ENCODE assay signal across 8 cellular contexts in the genomic region with DNA sequence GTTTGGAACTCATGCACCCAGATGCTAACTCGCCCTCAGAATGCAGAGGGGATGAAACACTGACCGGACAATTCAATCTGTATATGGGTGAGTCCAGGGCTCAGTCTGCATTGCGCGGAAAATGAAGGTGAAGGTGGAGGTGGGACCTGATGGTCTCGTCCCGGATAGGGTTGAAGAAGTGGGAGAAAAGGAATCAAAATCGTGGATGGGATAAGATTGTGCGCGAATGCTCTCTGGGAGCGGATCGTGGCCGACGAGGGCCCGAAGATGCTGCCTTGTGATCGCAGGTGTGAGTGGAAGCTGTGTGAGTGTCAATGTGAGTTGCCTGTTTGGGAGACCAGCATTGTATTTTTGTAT. TPM values are rescaled to one million over a fixed set of nuclear protein-coding genes. Genes with fewer than 3 reads are reported as not detected.
DNase-seq lines count a peak whose midpoint lies in the region; ATAC-seq and TF ChIP-seq lines count a peak whose summit lies in the region.

No MANE protein-coding gene starts in this region.

- 0 out of 2 replicates have a peak, but pooled peaks cover 5% of the 10 kb centered on the region for H3K36me3 ChIP-seq in SU-DHL-6 (ENCODE audit: low read length)

- H3K9me3 ChIP-seq in SU-DHL-6 (ENCODE audit: insufficient read depth, low read length) (peaks cover 31% of the 10 kb centered on the region; the same call in 1 of the 2 replicates), right cardiac atrium (ENCODE audit: control insufficient read depth, low read length) (no peaks in the 10 kb centered on the region)

- peak overlapping the region; percentile 75 for H3K9ac ChIP-seq in SU-DHL-6 (ENCODE audit: low read length)

- H3K4me1 Mint-ChIP-seq in activated CD4-positive, alpha-beta T cell treated with anti-CD3 and anti-CD28 coated beads, Interleukin-2, amount 10 ng/mL, durations not matched to agents 24 days and 14 days: peaks cover 21% of the 10 kb centered on the region
- peaks cover 25% of the 10 kb centered on the region for H3K4me1 Mint-ChIP-seq in stimulated activated naive CD8-positive, alpha-beta T cell treated with anti-CD3 and anti-CD28 coated beads, Interleukin-15, Interleukin-2, amounts not matched to agents 100 ng/mL and 50 ng/mL, for 24 hours (ENCODE audit: low read depth)

- H3K9me3 Mint-ChIP-seq in activated CD4-positive, alpha-beta T cell treated with anti-CD3 and anti-CD28 coated beads, Interleukin-2, amount 10 ng/mL, durations not matched to agents 24 days and 14 days: peaks cover 10% of the 10 kb centered on the region
- H3K9me3 Mint-ChIP-seq in stimulated activated naive CD8-positive, alpha-beta T cell treated with anti-CD3 and anti-CD28 coated beads, Interleukin-15, Interleukin-2, amounts not matched to agents 100 ng/mL and 50 ng/mL, for 24 hours: peaks cover 16% of the 10 kb centered on the region

- H4K20me1 ChIP-seq in SU-DHL-6 (ENCODE audit: low read depth, low read length): no peaks in the 10 kb centered on the region

- H3K4me1 ChIP-seq in right cardiac atrium (ENCODE audit: control insufficient read depth, insufficient read depth, low read length): no peaks in the 10 kb centered on the region

- peak overlapping the region; percentile 95 for H3K4me3 Mint-ChIP-seq in activated CD4-positive, alpha-beta T cell treated with anti-CD3 and anti-CD28 coated beads, Interleukin-2, amount 10 ng/mL, durations not matched to agents 24 days and 14 days
- peak overlapping the region; percentile 97 for H3K4me3 Mint-ChIP-seq in stimulated activated naive CD8-positive, alpha-beta T cell treated with anti-CD3 and anti-CD28 coated beads, Interleukin-15, Interleukin-2, amounts not matched to agents 100 ng/mL and 50 ng/mL, for 24 hours

- intact Hi-C loops in activated CD4-positive, alpha-beta T cell treated with anti-CD3 and anti-CD28 coated beads, Interleukin-2, amount 10 ng/mL, durations not matched to agents 24 days and 14 days (cut with micrococcal nuclease): loop anchor here (1.0 to 10.0 kb wide), 7 partner anchors 107 to 694 kb away; partner anchors contain the start of genes ZNF146, ZNF382, ZNF383 and ZNF461
- intact Hi-C loops in right cardiac atrium (cut with DNase I): no loop called here

- TF ChIP-seq CTCF in SU-DHL-6 (IDR thresholded peaks at IDR 0.05; ENCODE audit: insufficient read depth, low read length, poor library complexity, severe bottlenecking): no peak

- H3K27me3 ChIP-seq in SU-DHL-6 (ENCODE audit: low read length) (no peaks in the 10 kb centered on the region), right cardiac atrium (ENCODE audit: control insufficient read depth, insufficient read depth) (no peaks in the 10 kb centered on the region)

- DNase-seq in activated CD4-positive, alpha-beta T cell treated with anti-CD3 and anti-CD28 coated beads, Interleukin-2, amount 10 ng/mL, durations not matched to agents 24 days and 14 days: no peak
- no peak for DNase-seq in activated CD4-positive, alpha-beta T cell treated with anti-CD3 and anti-CD28 coated beads for 48 hours
- DNase-seq in right cardiac atrium (no peak), NCI-H1694 (lab: John Stamatoyannopoulos, UW) (no peak), GOT3 (lab: John Stamatoyannopoulos, UW) (no peak)
- DNase-seq in stimulated activated naive CD4-positive, alpha-beta T cell treated with Interleukin-2 at 50 U/mL for 16 hours (lab: John Stamatoyannopoulos, UW): no peak

- no peaks in the 10 kb centered on the region for H3F3A ChIP-seq in SU-DHL-6 (ENCODE audit: insufficient read depth)

- no peak for ATAC-seq in right cardiac atrium

- no peaks in the 10 kb centered on the region for H3K27me3 Mint-ChIP-seq in activated CD4-positive, alpha-beta T cell treated with anti-CD3 and anti-CD28 coated beads, Interleukin-2, amount 10 ng/mL, durations not matched to agents 24 days and 14 days
- no peaks in the 10 kb centered on the region for H3K27me3 Mint-ChIP-seq in stimulated activated naive CD8-positive, alpha-beta T cell treated with anti-CD3 and anti-CD28 coated beads, Interleukin-15, Interleukin-2, amounts not matched to agents 100 ng/mL and 50 ng/mL, for 24 hours

- H3K36me3 Mint-ChIP-seq in activated CD4-positive, alpha-beta T cell treated with anti-CD3 and anti-CD28 coated beads, Interleukin-2, amount 10 ng/mL, durations not matched to agents 24 days and 14 days (ENCODE audit: low read depth): peaks cover 42% of the 10 kb centered on the region
- H3K36me3 Mint-ChIP-seq in stimulated activated naive CD8-positive, alpha-beta T cell treated with anti-CD3 and anti-CD28 coated beads, Interleukin-15, Interleukin-2, amounts not matched to agents 100 ng/mL and 50 ng/mL, for 24 hours (ENCODE audit: low read depth): peaks cover 66% of the 10 kb centered on the region

- H3K4me3 ChIP-seq in SU-DHL-6 (ENCODE audit: insufficient read depth, low read length, poor library complexity, severe bottlenecking) (peak overlapping the region; percentile 58), right cardiac atrium (ENCODE audit: low read length) (peak overlapping the region; percentile 86)

- H3K27ac ChIP-seq in SU-DHL-6 (ENCODE audit: low read depth, low read length) (no peak overlapping the region), right cardiac atrium (ENCODE audit: low read length) (peak overlapping the region; percentile 39)

- peaks cover 22% of the 10 kb centered on the region for H3K79me2 ChIP-seq in SU-DHL-6 (ENCODE audit: insufficient read depth, low read length)

- H2AFZ ChIP-seq in SU-DHL-6 (ENCODE audit: low read depth, low read length, severe bottlenecking): peak overlapping the region; percentile 93

- H3K4me2 ChIP-seq in SU-DHL-6 (ENCODE audit: low read depth, low read length, poor library complexity, severe bottlenecking): peak overlapping the region; percentile 65

- H3K27ac Mint-ChIP-seq in activated CD4-positive, alpha-beta T cell treated with anti-CD3 and anti-CD28 coated beads, Interleukin-2, amount 10 ng/mL, durations not matched to agents 24 days and 14 days: peak overlapping the region; percentile 89
- peak overlapping the region; percentile 92 for H3K27ac Mint-ChIP-seq in stimulated activated naive CD8-positive, alpha-beta T cell treated with anti-CD3 and anti-CD28 coated beads, Interleukin-15, Interleukin-2, amounts not matched to agents 100 ng/mL and 50 ng/mL, for 24 hours

- H3K9me2 ChIP-seq in SU-DHL-6 (replicated peaks; ENCODE audit: insufficient read depth, low read length): no peaks in the 10 kb centered on the region

- WGBS in right cardiac atrium: 2% methylated on average over 15 of the region's 15 CpGs

RNA-seq across cellular contexts. Expression of gene ZNF850, which starts 0.6 kb away (rescaled TPM):
- 3.2 and 3.8 TPM in 2 replicates for total RNA-seq in activated CD4-positive, alpha-beta T cell treated with anti-CD3 and anti-CD28 coated beads, Interleukin-2, amount 10 ng/mL, durations not matched to agents 24 days and 14 days
- 1 to 10 TPM; 4.0 to 4.7 (median 4.5) TPM for total RNA-seq in right cardiac atrium
- polyA plus RNA-seq in right cardiac atrium: 1.2 TPM
